15 cellular contexts compared by ENCODE assay signal in the genomic region with DNA sequence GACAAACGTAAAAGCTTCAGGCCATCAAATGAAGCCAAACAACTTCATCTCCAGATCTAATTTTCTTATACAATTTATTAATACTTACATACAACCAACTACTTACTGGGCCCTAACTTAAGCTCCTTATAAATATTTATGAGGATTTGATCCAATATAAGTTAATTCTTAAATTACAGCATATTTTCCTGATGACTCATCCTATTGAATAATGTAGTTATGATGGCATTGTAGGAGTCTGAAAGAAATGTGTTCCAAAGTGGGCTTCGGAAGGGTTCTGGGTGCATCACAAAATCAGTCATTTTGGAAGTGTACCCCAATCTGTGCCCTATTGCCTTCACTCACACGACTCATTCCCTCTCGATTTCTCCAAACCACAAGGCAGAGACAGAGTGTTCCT.
A peak's percentile ranks its signal among the peaks of the same experiment; 100 is the strongest.
DNase-seq lines count a peak whose midpoint lies in the region; ATAC-seq lines count a peak whose summit lies in the region.
"Had no signal": no experiment of that assay in that cellular context is flagged by ENCODE, and none has a peak within 500 bp of the region (broad histone marks: within the 10 kb centered on the region; RNA-seq: fewer than 3 reads in every experiment).

No MANE protein-coding gene starts in this region.

- no peaks in the 10 kb centered on the region for H3K36me3 Mint-ChIP-seq in activated T-cell treated with anti-CD3 and anti-CD28 coated beads, Interleukin-2, amount 50 U/mL, for 72 hours (ENCODE audit: insufficient read depth in 2 of 2)
- H3K36me3 Mint-ChIP-seq: CD14-positive monocyte; CD4-positive, alpha-beta memory T cell had no signal

- DNase-seq in COLO829 (ENCODE audit: low spot score), result peak; percentile 4
- peak; percentile 2 for DNase-seq in HCEC 1CT
- peak; percentile 11 for DNase-seq in astrocyte of the hippocampus (ENCODE audit: low read depth, low spot score)
- peak; percentile 10 for DNase-seq in renal cortical epithelial cell (ENCODE audit: low read depth)
- DNase-seq in activated T-cell treated with anti-CD3 and anti-CD28 coated beads, Interleukin-2, amount 50 U/mL, for 72 hours, result no peak
- DNase-seq in activated naive CD4-positive, alpha-beta T cell (lab: John Stamatoyannopoulos, UW), result no peak
- no peak for DNase-seq in nucleus accumbens (lab: John Stamatoyannopoulos, UW)
- no peak for DNase-seq in iPS-NIHi7 (ENCODE audit: extremely low spot score)
- DNase-seq: Calu3; CD4-positive, alpha-beta memory T cell; DMS79 treated with DMSO at 0.1 percent for 48 hours; GOT3; H7 had no signal

- H3K4me1 Mint-ChIP-seq in activated T-cell treated with anti-CD3 and anti-CD28 coated beads, Interleukin-2, amount 50 U/mL, for 72 hours (ENCODE audit: low read depth), result no peaks in the 10 kb centered on the region
- H3K4me1 Mint-ChIP-seq: CD14-positive monocyte; CD4-positive, alpha-beta memory T cell had no signal

- H3K27me3 Mint-ChIP-seq in activated T-cell treated with anti-CD3 and anti-CD28 coated beads, Interleukin-2, amount 50 U/mL, for 72 hours (ENCODE audit: low read depth), result no peaks in the 10 kb centered on the region
- H3K27me3 Mint-ChIP-seq: CD4-positive, alpha-beta memory T cell had no signal

- no peak overlapping the region for H3K27ac Mint-ChIP-seq in activated T-cell treated with anti-CD3 and anti-CD28 coated beads, Interleukin-2, amount 50 U/mL, for 72 hours
- H3K27ac Mint-ChIP-seq: CD14-positive monocyte; CD4-positive, alpha-beta memory T cell had no signal

- peaks cover 0 to 13% of the 10 kb centered on the region in 2 donors for H3K9me3 Mint-ChIP-seq in activated T-cell treated with anti-CD3 and anti-CD28 coated beads, Interleukin-2, amount 50 U/mL, for 72 hours

- no peak for ATAC-seq in activated T-cell treated with anti-CD3 and anti-CD28 coated beads, Interleukin-2, amount 50 U/mL, for 72 hours (replicated peaks in 1 of 2)
- ATAC-seq: GM12878 had no signal

- H3K4me3 Mint-ChIP-seq in activated T-cell treated with anti-CD3 and anti-CD28 coated beads, Interleukin-2, amount 50 U/mL, for 72 hours, result no peak overlapping the region
- H3K4me3 Mint-ChIP-seq: CD14-positive monocyte; CD4-positive, alpha-beta memory T cell had no signal

Comparison
In these comparisons a context has a peak if more than half of its experiments do, and no peak if none do; other contexts are left out.
1. DNase-seq: peak in COLO829 (single experiment), HCEC 1CT (single experiment), astrocyte of the hippocampus (single experiment) and renal cortical epithelial cell (single experiment); none in activated T-cell treated with anti-CD3 and anti-CD28 coated beads, Interleukin-2, amount 50 U/mL, for 72 hours (0 of 2), activated naive CD4-positive, alpha-beta T cell (0 of 4), nucleus accumbens (0 of 56) and iPS-NIHi7 (single experiment).